8 cellular contexts compared by ENCODE assay signal in genomic region chr1:225810579-225811538, GRCh38. TPM values are rescaled to one million over a fixed set of nuclear protein-coding genes. Genes with fewer than 3 reads are reported as not detected.
A peak's percentile ranks its signal among the peaks of the same experiment; 100 is the strongest.
DNase-seq lines count a peak whose midpoint lies in the region; ATAC-seq, FAIRE-seq and TF ChIP-seq lines count a peak whose summit lies in the region.
"Not testable (repeated sequence)": the region's sequence is repeated elsewhere in the genome, so short reads cannot be mapped to it uniquely, and the experiment has no call there.

No MANE protein-coding gene starts in this region.

- not testable (repeated sequence) for H4K20me1 ChIP-seq in KMS-11 (ENCODE audit: insufficient read depth)

- H3K27ac ChIP-seq in KMS-11 = not testable (repeated sequence)
- peak overlapping the region; percentile 84 to 93 (median 90) for H3K27ac ChIP-seq in body of pancreas
- peak overlapping the region; percentile 75 to 93 for H3K27ac ChIP-seq in liver (ENCODE audit: low read depth in 1 of 2, low read length in 2 of 2)
- H3K27ac ChIP-seq in pancreas = peak overlapping the region; percentile 62 to 83 (median 76)
- H3K27ac ChIP-seq in transverse colon = peak overlapping the region; percentile 87 to 95 (median 90)

- not testable (repeated sequence) for H3K4me3 ChIP-seq in KMS-11 (IDR thresholded peaks at IDR 0.05; ENCODE audit: insufficient read depth, low read depth, low read length)
- H3K4me3 ChIP-seq in body of pancreas = peak overlapping the region; percentile 13 to 72
- H3K4me3 ChIP-seq in fibroblast of mammary gland (ENCODE audit: control insufficient read depth, low read depth, low read length) = peak overlapping the region; percentile 61
- H3K4me3 ChIP-seq in liver (ENCODE audit: low read depth in 1 of 3, low read length in 3 of 3) = peak overlapping the region; percentile 63 to 95 (median 75)
- peak overlapping the region; percentile 47 to 72 (median 58) for H3K4me3 ChIP-seq in pancreas
- H3K4me3 ChIP-seq in transverse colon = peak overlapping the region; percentile 41 to 89 (median 75)

- not testable (repeated sequence) for H3K9me3 Mint-ChIP-seq in T-helper 1 cell treated with Interleukin-12 subunit alpha and Interleukin-12 subunit beta and Interleukin-4 antibody, amounts not matched to agents 30 μg/mL and 1 μg/mL, for 36 hours

- intact Hi-C loops in body of pancreas (cut with DNase I); pancreas (cut with DNase I): not testable (repeated sequence)
- intact Hi-C loops in transverse colon (cut with DNase I; ENCODE audit: low total_unique reads) = loop anchor here (5.0 kb wide), 1 partner anchor 34 kb away; the partner anchor contains the start of gene SRP9

- ATAC-seq in body of pancreas (peak; percentile 74), pancreas (peak; percentile 55 to 79 (median 75))

- H3K4me1 ChIP-seq in KMS-11 (ENCODE audit: low read depth, poor library complexity, severe bottlenecking) (peaks cover 44% of the 10 kb centered on the region), body of pancreas (peaks cover 54% of the 10 kb centered on the region), liver (ENCODE audit: control insufficient read depth in 4 of 4, insufficient read depth in 4 of 4, low read length in 3 of 4) (peaks cover 20 to 45% (median 40%) of the 10 kb centered on the region in 4 donors), pancreas (peaks cover 37 to 42% (median 41%) of the 10 kb centered on the region in 3 donors), transverse colon (peaks cover 24 to 55% (median 44%) of the 10 kb centered on the region in 4 donors)

- H3K9ac ChIP-seq in KMS-11 (peak overlapping the region; percentile 58; the same call in 1 of the 2 replicates), liver (ENCODE audit: low read depth in 1 of 2, low read length in 2 of 2) (peak overlapping the region; percentile 45 to 72)

- not testable (repeated sequence) for H3K36me3 ChIP-seq in KMS-11 (ENCODE audit: insufficient read depth); body of pancreas (replicated peaks in 1 of 2; ENCODE audit: insufficient read depth in 1 of 2, low read depth in 2 of 2); liver (ENCODE audit: control insufficient read depth in 4 of 4, insufficient read depth in 3 of 4, low read depth in 1 of 4, low read length in 3 of 4); pancreas; transverse colon

- H3K27me3 Mint-ChIP-seq in T-helper 1 cell treated with Interleukin-12 subunit alpha and Interleukin-12 subunit beta and Interleukin-4 antibody, amounts not matched to agents 30 μg/mL and 1 μg/mL, for 36 hours (ENCODE audit: low read depth) = peaks cover 17% of the 10 kb centered on the region

- peak in 2 of 3 donors; percentile 65 to 69 for TF ChIP-seq POLR2A in body of pancreas (IDR thresholded peaks at IDR 0.05)
- TF ChIP-seq POLR2A in transverse colon (IDR thresholded peaks at IDR 0.05) = not testable (repeated sequence)

- in situ Hi-C loops in Caki2 (cut with HindIII; ENCODE audit: low pct_unique_long_range_greater_than_20kb, low sequenced_read_pairs); transverse colon (cut with MboI; ENCODE audit: low pct_ligation_motif_present in 1 of 4, low pct_unique_long_range_greater_than_20kb in 1 of 4, low sequenced_read_pairs in 3 of 4): not testable (repeated sequence)

- peak; percentile 47 for DNase-seq in Caki2 (ENCODE audit: low read depth)
- DNase-seq in body of pancreas = peak; percentile 83 to 93 (median 91)
- DNase-seq in fibroblast of mammary gland (ENCODE audit: low read depth) = peak; percentile 19
- DNase-seq in pancreas = peak; percentile 68 to 89 (median 84)
- DNase-seq in transverse colon = peak; percentile 61

- not testable (repeated sequence) for H3K36me3 Mint-ChIP-seq in T-helper 1 cell treated with Interleukin-12 subunit alpha and Interleukin-12 subunit beta and Interleukin-4 antibody, amounts not matched to agents 30 μg/mL and 1 μg/mL, for 36 hours (ENCODE audit: low read depth)

- not testable (repeated sequence) for TF ChIP-seq EP300 in transverse colon (IDR thresholded peaks at IDR 0.05; ENCODE audit: low read depth)

- not testable (repeated sequence) for H3K9me3 ChIP-seq in body of pancreas; liver (ENCODE audit: control insufficient read depth in 4 of 4, low read length in 3 of 4); pancreas; transverse colon

- not testable (repeated sequence) for TF ChIP-seq RAD21 in liver (IDR thresholded peaks at IDR 0.05)

- peak overlapping the region; percentile 80 for H2AFZ ChIP-seq in KMS-11 (ENCODE audit: low read depth)

- H3K4me1 Mint-ChIP-seq in T-helper 1 cell treated with Interleukin-12 subunit alpha and Interleukin-12 subunit beta and Interleukin-4 antibody, amounts not matched to agents 30 μg/mL and 1 μg/mL, for 36 hours (ENCODE audit: low read depth) = peaks cover 14% of the 10 kb centered on the region

- not testable (repeated sequence) for H3K27ac Mint-ChIP-seq in T-helper 1 cell treated with Interleukin-12 subunit alpha and Interleukin-12 subunit beta and Interleukin-4 antibody, amounts not matched to agents 30 μg/mL and 1 μg/mL, for 36 hours

- WGBS in body of pancreas, 2 donors = 6 to 7% methylated on average over 25 to 29 of the region's 29 CpGs
- WGBS in liver = 8% methylated on average over 29 of the region's 29 CpGs
- 4 to 5% methylated on average over 29 of the region's 29 CpGs for WGBS in pancreas, 2 donors
- 27% methylated on average over 29 of the region's 29 CpGs; no CpG with 5 or more reads in 1 of the 2 donors for WGBS in transverse colon (ENCODE audit: low coverage in 1 of 2), 2 donors

- H3K27me3 ChIP-seq in KMS-11 (ENCODE audit: insufficient read depth, low read depth); body of pancreas; liver (ENCODE audit: control insufficient read depth in 4 of 4, insufficient read depth in 4 of 4, low read length in 3 of 4); pancreas; transverse colon: not testable (repeated sequence)

- peak overlapping the region; percentile 87 for H3K4me2 ChIP-seq in KMS-11

- FAIRE-seq in pancreas (lab: Jason Lieb, UNC) = not testable (repeated sequence)

- peak overlapping the region; percentile 78 for H3K4me3 Mint-ChIP-seq in T-helper 1 cell treated with Interleukin-12 subunit alpha and Interleukin-12 subunit beta and Interleukin-4 antibody, amounts not matched to agents 30 μg/mL and 1 μg/mL, for 36 hours

- H3K79me2 ChIP-seq in KMS-11 (ENCODE audit: insufficient read depth, low read depth) = not testable (repeated sequence)

- TF ChIP-seq CTCF in KMS-11 (conservative IDR thresholded peaks at IDR 0.05; ENCODE audit: low read depth, low read length); fibroblast of mammary gland (conservative IDR thresholded peaks at IDR 0.05; ENCODE audit: control insufficient read depth, insufficient read depth, low read depth, low read length); liver (IDR thresholded peaks at IDR 0.05; ENCODE audit: low read depth, low read length, missing input control); pancreas (IDR thresholded peaks at IDR 0.05); transverse colon (IDR thresholded peaks at IDR 0.05): not testable (repeated sequence)
- peak in 2 of 7 experiments; percentile 3 to 10 for TF ChIP-seq CTCF in body of pancreas (IDR thresholded peaks at IDR 0.05)

TF ChIP-seq in liver, 16 proteins besides CTCF, POLR2A, EP300 and RAD21:
- peak in 1 of 2 donors; percentile 24 for TF ChIP-seq RXRA (IDR thresholded peaks at IDR 0.05)

RNA-seq across cellular contexts. Expression of gene EPHX1, which starts 0.9 kb away (rescaled TPM):
- total RNA-seq in Caki2 (2014; rRNA removed; shearing (Covaris generic); ENCODE audit: low replicate concordance) = 192 and 251 TPM in 2 replicates
- total RNA-seq in body of pancreas (100 to 1,000 TPM; 109 to 136 TPM), liver (100 to 1,000 TPM in 1 of 2 donors, 10 to 100 TPM in 1; 93.8 to 230 TPM), pancreas (100 to 1,000 TPM in 5 of 6 donors, 10 to 100 TPM in 1; 87.2 to 168 (median 144) TPM), transverse colon (100 to 1,000 TPM in 1 of 4 donors, 10 to 100 TPM in 3; 56.9 to 114 (median 90.6) TPM)
- polyA plus RNA-seq in liver (1,000 to 10,000 TPM in 1 of 2 donors, 100 to 1,000 TPM in 1; 178 to 1,448 TPM), pancreas (10 to 100 TPM; 26.1 to 58.0 TPM)

RNA-seq across cellular contexts. Expression of gene SRP9, which starts 33.2 kb away (rescaled TPM):
- 368 and 386 TPM in 2 replicates for total RNA-seq in Caki2 (2014; rRNA removed; shearing (Covaris generic); ENCODE audit: low replicate concordance)
- total RNA-seq in body of pancreas (10 to 100 TPM; 48.5 to 86.6 TPM), liver (100 to 1,000 TPM; 152 to 154 TPM), pancreas (100 to 1,000 TPM in 1 of 6 donors, 10 to 100 TPM in 5; 63.0 to 102 (median 89.5) TPM), transverse colon (100 to 1,000 TPM in 2 of 4 donors, 10 to 100 TPM in 2; 42.3 to 208 (median 117) TPM)
- polyA plus RNA-seq in liver (100 to 1,000 TPM; 154 to 179 TPM), pancreas (100 to 1,000 TPM in 1 of 2 donors, 10 to 100 TPM in 1; 78.0 to 145 TPM)

Comparison
In these comparisons a context has a peak if more than half of its experiments do, and no peak if none do; other contexts are left out.
1. DNase-seq: peak in every context shown above with its lines; median percentile 91 in body of pancreas; 84 in pancreas; 61 in transverse colon; 47 in Caki2; 19 in fibroblast of mammary gland.